Comparison of ENCODE assay signal across 8 cellular contexts in the genomic region with DNA sequence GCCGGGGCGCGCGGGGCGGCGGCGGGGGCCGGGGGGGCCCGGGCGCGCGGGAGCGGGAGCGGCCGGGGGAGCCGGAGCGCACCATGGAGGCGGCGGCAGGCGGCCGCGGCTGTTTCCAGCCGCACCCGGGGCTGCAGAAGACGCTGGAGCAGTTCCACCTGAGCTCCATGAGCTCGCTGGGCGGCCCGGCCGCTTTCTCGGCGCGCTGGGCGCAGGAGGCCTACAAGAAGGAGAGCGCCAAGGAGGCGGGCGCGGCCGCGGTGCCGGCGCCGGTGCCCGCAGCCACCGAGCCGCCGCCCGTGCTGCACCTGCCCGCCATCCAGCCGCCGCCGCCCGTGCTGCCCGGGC. TPM values are rescaled to one million over a fixed set of nuclear protein-coding genes. Genes with fewer than 3 reads are reported as not detected.
DNase-seq lines count a peak whose midpoint lies in the region; ATAC-seq and TF ChIP-seq lines count a peak whose summit lies in the region.

No MANE protein-coding gene starts in this region.

- POLR2A ChIA-PET in activated CD4-positive, alpha-beta memory T cell treated with anti-CD3 and anti-CD28 coated beads for 36 hours (lab: Charles Lee): interaction anchor here (0.6 to 4.3 kb wide), 14 partner anchors 9 to 452 kb away, joined by 3 to 30 read pairs (median 4); partner anchors contain the start of genes FAAP20, MORN1 and RER1

- H3K9ac ChIP-seq in skeletal muscle satellite cell (ENCODE audit: low read depth, low read length): peak overlapping the region; percentile 90

- H3K4me1 ChIP-seq in heart right ventricle (peaks cover 29 to 57% (median 55%) of the 10 kb centered on the region in 9 donors), skeletal muscle satellite cell (ENCODE audit: control insufficient read depth, insufficient read depth, low read length) (peaks cover 38% of the 10 kb centered on the region)

- H3K27me3 Mint-ChIP-seq in activated CD4-positive, alpha-beta memory T cell treated with anti-CD3 and anti-CD28 coated beads for 36 hours: peaks cover 1% of the 10 kb centered on the region

- peaks cover 30% of the 10 kb centered on the region for H3K36me3 Mint-ChIP-seq in activated CD4-positive, alpha-beta memory T cell treated with anti-CD3 and anti-CD28 coated beads for 36 hours

- DNase-seq in activated CD8-positive, alpha-beta memory T cell treated with anti-CD3 and anti-CD28 coated beads, Interleukin-2, amount 50 U/mL, for 4 hours: peak; percentile 42
- no peak for DNase-seq in activated CD8-positive, alpha-beta memory T cell treated with anti-CD3 and anti-CD28 coated beads for 24 hours
- DNase-seq in activated CD4-positive, alpha-beta memory T cell treated with anti-CD3 and anti-CD28 coated beads for 36 hours: peak; percentile 43
- peak in 1 of 2 donors; percentile 39 for DNase-seq in heart right ventricle
- DNase-seq in NCI-H345 treated with DMSO at 0.1 percent for 48 hours (lab: John Stamatoyannopoulos, UW; ENCODE audit: unreplicated experiment): no peak
- DNase-seq in hepatic stellate cell (ENCODE audit: low spot score): no peak
- no peak for DNase-seq in COLO829 (ENCODE audit: low spot score)

- H3K4me3 ChIP-seq in heart right ventricle (peak overlapping the region; percentile 50 to 89 (median 78)), skeletal muscle satellite cell (ENCODE audit: low read length) (peak overlapping the region; percentile 92)

- H3K4me1 Mint-ChIP-seq in activated CD4-positive, alpha-beta memory T cell treated with anti-CD3 and anti-CD28 coated beads for 36 hours (ENCODE audit: low read depth): peaks cover 18% of the 10 kb centered on the region

- CTCF ChIA-PET in activated CD4-positive, alpha-beta memory T cell treated with anti-CD3 and anti-CD28 coated beads for 36 hours (lab: Charles Lee): interaction anchor here (1.1 to 7.8 kb wide), 9 partner anchors 21 to 163 kb away, joined by 3 to 45 read pairs (median 6); partner anchors contain the start of genes FAAP20, MORN1 and RER1

- H3K27ac Mint-ChIP-seq in activated CD4-positive, alpha-beta memory T cell treated with anti-CD3 and anti-CD28 coated beads for 36 hours: peak overlapping the region; percentile 96

- H3K27ac ChIP-seq in heart right ventricle: peak overlapping the region; percentile 75 to 90 (median 86)

- H3K4me2 ChIP-seq in skeletal muscle satellite cell (ENCODE audit: low read length): peak overlapping the region; percentile 97

- 0 to 3% methylated on average over 17 to 52 of the region's 53 CpGs for WGBS in heart right ventricle, 2 donors

- ATAC-seq in heart right ventricle: no peak

- H3K9me3 ChIP-seq in heart right ventricle: no peaks in the 10 kb centered on the region
- no peaks in the 10 kb centered on the region for H3K9me3 ChIP-seq in skeletal muscle satellite cell (replicated peaks; ENCODE audit: low read length)

- no peak for TF ChIP-seq CTCF in heart right ventricle (IDR thresholded peaks at IDR 0.05)

- no peaks in the 10 kb centered on the region for H3K9me3 Mint-ChIP-seq in activated CD4-positive, alpha-beta memory T cell treated with anti-CD3 and anti-CD28 coated beads for 36 hours

- H3K36me3 ChIP-seq in heart right ventricle (no peaks in the 10 kb centered on the region), skeletal muscle satellite cell (ENCODE audit: insufficient read depth, low read length) (peaks cover 30% of the 10 kb centered on the region)

- intact Hi-C loops in activated CD4-positive, alpha-beta memory T cell treated with anti-CD3 and anti-CD28 coated beads for 36 hours (cut with micrococcal nuclease): no loop called here
- intact Hi-C loops in heart right ventricle (cut with DNase I): loop anchor here in 1 of 10 donors (2.0 kb wide), 1 partner anchor 70 kb away; no protein-coding TSS in a partner anchor

- H3K4me3 Mint-ChIP-seq in activated CD4-positive, alpha-beta memory T cell treated with anti-CD3 and anti-CD28 coated beads for 36 hours: peak overlapping the region; percentile 99

- no peaks in the 10 kb centered on the region for H3K27me3 ChIP-seq in heart right ventricle
- H3K27me3 ChIP-seq in skeletal muscle satellite cell (ENCODE audit: control insufficient read depth, insufficient read depth, low read length): no peaks in the 10 kb centered on the region

RNA-seq across cellular contexts. Expression of gene SKI, which starts 0.5 kb away (rescaled TPM):
- total RNA-seq in activated CD4-positive, alpha-beta memory T cell treated with anti-CD3 and anti-CD28 coated beads for 36 hours: 10 to 100 TPM; 28.3 to 28.9 TPM
- total RNA-seq in heart right ventricle: 10 to 100 TPM; 29.4 to 50.9 (median 38.3) TPM
- 10 to 100 TPM; 13.8 to 16.6 TPM for polyA plus RNA-seq in heart right ventricle
- 16.7 and 24.0 TPM in 2 replicates for total RNA-seq in skeletal muscle satellite cell (2012; rRNA removed)

RNA-seq across cellular contexts. Expression of gene FAAP20, which starts 34.1 kb away (rescaled TPM):
- 10 to 100 TPM; 64.9 to 69.8 TPM for total RNA-seq in activated CD4-positive, alpha-beta memory T cell treated with anti-CD3 and anti-CD28 coated beads for 36 hours
- total RNA-seq in heart right ventricle: 10 to 100 TPM; 30.9 to 47.6 (median 38.3) TPM
- 10 to 100 TPM; 83.0 to 83.6 TPM for polyA plus RNA-seq in heart right ventricle
- total RNA-seq in skeletal muscle satellite cell (2012; rRNA removed): 14.2 and 22.3 TPM in 2 replicates

Comparison
In these comparisons a context has a peak if more than half of its experiments do, and no peak if none do; other contexts are left out.
1. DNase-seq: peak in activated CD8-positive, alpha-beta memory T cell treated with anti-CD3 and anti-CD28 coated beads, Interleukin-2, amount 50 U/mL, for 4 hours (single experiment) and activated CD4-positive, alpha-beta memory T cell treated with anti-CD3 and anti-CD28 coated beads for 36 hours (single experiment); none in activated CD8-positive, alpha-beta memory T cell treated with anti-CD3 and anti-CD28 coated beads for 24 hours (single experiment), NCI-H345 treated with DMSO at 0.1 percent for 48 hours (single experiment), hepatic stellate cell (single experiment) and COLO829 (single experiment).